ENCODE assay signal across 1 cellular context in the genomic region with DNA sequence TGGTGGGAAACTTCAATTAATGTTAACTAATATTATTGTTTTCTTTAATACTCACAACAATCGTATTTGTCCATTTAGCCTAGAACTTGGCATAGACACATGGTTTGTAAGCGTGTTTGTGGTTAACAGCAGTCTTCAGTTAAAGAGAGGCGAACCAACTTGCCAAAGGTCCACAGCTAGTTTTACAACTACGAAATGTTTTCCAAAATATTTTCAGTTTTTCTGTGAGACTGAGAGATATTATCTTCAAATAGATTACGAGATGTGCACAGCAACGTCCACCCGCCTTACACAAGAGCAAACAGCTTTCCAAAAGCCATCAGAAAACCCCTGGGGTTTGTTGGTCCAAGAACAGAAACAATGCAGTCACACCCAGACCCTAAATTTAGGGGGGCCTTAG.
TF ChIP-seq lines count a peak whose summit lies in the region.

No MANE protein-coding gene starts in this region.

TF ChIP-seq in GM23338, 12 proteins besides CTCF, POLR2A, EP300 and RAD21:
- TF ChIP-seq ZNF462 (CRISPR knock-in tag; IDR thresholded peaks at IDR 0.05) (no peak), STAT1 (IDR thresholded peaks at IDR 0.05; ENCODE audit: unreplicated experiment) (no peak), ZNF331 (CRISPR knock-in tag; IDR thresholded peaks at IDR 0.05; ENCODE audit: low read depth) (no peak), NANOG (IDR thresholded peaks at IDR 0.05; ENCODE audit: borderline replicate concordance) (no peak), POLR2AphosphoS5 (IDR thresholded peaks at IDR 0.05; ENCODE audit: low read depth) (no peak), ZNF114 (CRISPR knock-in tag; IDR thresholded peaks at IDR 0.05) (no peak), CREB1 (CRISPR knock-in tag; IDR thresholded peaks at IDR 0.05; ENCODE audit: low read depth) (no peak), JUNB (IDR thresholded peaks at IDR 0.05; ENCODE audit: unreplicated experiment) (no peak), EZH2phosphoT487 (IDR thresholded peaks at IDR 0.05; ENCODE audit: unreplicated experiment) (no peak), EZH2 (IDR thresholded peaks at IDR 0.05; ENCODE audit: low read depth, unreplicated experiment) (no peak)
- TF ChIP-seq, protein P1, sequence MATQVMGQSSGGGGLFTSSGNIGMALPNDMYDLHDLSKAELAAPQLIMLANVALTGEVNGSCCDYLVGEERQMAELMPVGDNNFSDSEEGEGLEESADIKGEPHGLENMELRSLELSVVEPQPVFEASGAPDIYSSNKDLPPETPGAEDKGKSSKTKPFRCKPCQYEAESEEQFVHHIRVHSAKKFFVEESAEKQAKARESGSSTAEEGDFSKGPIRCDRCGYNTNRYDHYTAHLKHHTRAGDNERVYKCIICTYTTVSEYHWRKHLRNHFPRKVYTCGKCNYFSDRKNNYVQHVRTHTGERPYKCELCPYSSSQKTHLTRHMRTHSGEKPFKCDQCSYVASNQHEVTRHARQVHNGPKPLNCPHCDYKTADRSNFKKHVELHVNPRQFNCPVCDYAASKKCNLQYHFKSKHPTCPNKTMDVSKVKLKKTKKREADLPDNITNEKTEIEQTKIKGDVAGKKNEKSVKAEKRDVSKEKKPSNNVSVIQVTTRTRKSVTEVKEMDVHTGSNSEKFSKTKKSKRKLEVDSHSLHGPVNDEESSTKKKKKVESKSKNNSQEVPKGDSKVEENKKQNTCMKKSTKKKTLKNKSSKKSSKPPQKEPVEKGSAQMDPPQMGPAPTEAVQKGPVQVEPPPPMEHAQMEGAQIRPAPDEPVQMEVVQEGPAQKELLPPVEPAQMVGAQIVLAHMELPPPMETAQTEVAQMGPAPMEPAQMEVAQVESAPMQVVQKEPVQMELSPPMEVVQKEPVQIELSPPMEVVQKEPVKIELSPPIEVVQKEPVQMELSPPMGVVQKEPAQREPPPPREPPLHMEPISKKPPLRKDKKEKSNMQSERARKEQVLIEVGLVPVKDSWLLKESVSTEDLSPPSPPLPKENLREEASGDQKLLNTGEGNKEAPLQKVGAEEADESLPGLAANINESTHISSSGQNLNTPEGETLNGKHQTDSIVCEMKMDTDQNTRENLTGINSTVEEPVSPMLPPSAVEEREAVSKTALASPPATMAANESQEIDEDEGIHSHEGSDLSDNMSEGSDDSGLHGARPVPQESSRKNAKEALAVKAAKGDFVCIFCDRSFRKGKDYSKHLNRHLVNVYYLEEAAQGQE (IDR thresholded peaks at IDR 0.05; ENCODE audit: unreplicated experiment) = no peak
- TF ChIP-seq, protein P2, sequence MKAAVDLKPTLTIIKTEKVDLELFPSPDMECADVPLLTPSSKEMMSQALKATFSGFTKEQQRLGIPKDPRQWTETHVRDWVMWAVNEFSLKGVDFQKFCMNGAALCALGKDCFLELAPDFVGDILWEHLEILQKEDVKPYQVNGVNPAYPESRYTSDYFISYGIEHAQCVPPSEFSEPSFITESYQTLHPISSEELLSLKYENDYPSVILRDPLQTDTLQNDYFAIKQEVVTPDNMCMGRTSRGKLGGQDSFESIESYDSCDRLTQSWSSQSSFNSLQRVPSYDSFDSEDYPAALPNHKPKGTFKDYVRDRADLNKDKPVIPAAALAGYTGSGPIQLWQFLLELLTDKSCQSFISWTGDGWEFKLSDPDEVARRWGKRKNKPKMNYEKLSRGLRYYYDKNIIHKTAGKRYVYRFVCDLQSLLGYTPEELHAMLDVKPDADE (IDR thresholded peaks at IDR 0.05) = no peak
